In the genomic region with DNA sequence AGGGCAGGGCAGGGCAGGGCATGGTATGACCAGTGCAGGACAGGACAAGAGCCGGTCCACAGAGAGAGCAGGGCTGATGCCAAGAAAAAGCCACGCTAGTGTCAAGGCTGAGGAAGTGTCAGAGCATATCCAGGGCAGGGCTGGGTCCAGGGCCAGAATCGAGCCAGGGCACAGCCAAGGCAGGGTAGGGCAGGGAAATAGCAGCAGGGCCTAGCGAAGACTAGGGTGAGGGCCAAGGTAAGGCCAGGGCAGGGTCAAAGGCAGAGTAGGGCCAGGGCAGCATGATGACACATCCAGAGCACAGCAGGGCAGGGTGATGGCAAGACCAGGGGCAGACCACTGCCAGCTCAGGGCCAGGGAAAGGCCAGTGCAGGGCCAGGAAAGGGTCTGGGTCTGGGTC, we compare ENCODE assay signal across 7 cellular contexts. TPM values are rescaled to one million over a fixed set of nuclear protein-coding genes. Genes with fewer than 3 reads are reported as not detected.
"Had no signal": no experiment of that assay in that cellular context is flagged by ENCODE, and none has a peak within 500 bp of the region (broad histone marks: within the 10 kb centered on the region; RNA-seq: fewer than 3 reads in every experiment).

No MANE protein-coding gene starts in this region.

RNA-seq across cellular contexts. Expression of a gene that starts 49.7 kb away (rescaled TPM):
- total RNA-seq: GM23248, GM23338, H1, H4, H7, H9, HFFc6 had no signal
- polyA plus RNA-seq: GM23248, GM23338, H1 had no signal
